ENCODE assay signal across 1 cellular context in genomic region chr3:177195242-177195940, GRCh38.
TF ChIP-seq lines count a peak whose summit lies in the region.

No MANE protein-coding gene starts in this region.

TF ChIP-seq in IMR-90, 13 proteins besides CTCF, POLR2A, EP300 and RAD21 (continued from another document):
- TF ChIP-seq USF2 (IDR thresholded peaks at IDR 0.05; ENCODE audit: low read depth, low read length) (no peak), MXI1 (IDR thresholded peaks at IDR 0.05; ENCODE audit: borderline replicate concordance, low read depth, low read length) (no peak)
